21 cellular contexts compared by ENCODE assay signal in genomic region chr12:495466-495865, GRCh38. TPM values are rescaled to one million over a fixed set of nuclear protein-coding genes. Genes with fewer than 3 reads are reported as not detected.
A peak's percentile ranks its signal among the peaks of the same experiment; 100 is the strongest.
DNase-seq lines count a peak whose midpoint lies in the region; ATAC-seq, FAIRE-seq and TF ChIP-seq lines count a peak whose summit lies in the region.
"Had no signal": no experiment of that assay in that cellular context is flagged by ENCODE, and none has a peak within 500 bp of the region (broad histone marks: within the 10 kb centered on the region; RNA-seq: fewer than 3 reads in every experiment).

No MANE protein-coding gene starts in this region.

- no peak overlapping the region for H3K27ac ChIP-seq in GM12878 (ENCODE audit: control insufficient read depth, insufficient read depth)
- H3K27ac ChIP-seq in stomach = peak overlapping the region in 4 of 5 donors; percentile 1 to 55 (median 42)
- H3K27ac ChIP-seq: 22Rv1, A549, GM23248, HL-60 had no signal

- TF ChIP-seq RAD21 in GM12878 (IDR thresholded peaks at IDR 0.05; ENCODE audit: insufficient read depth, low read depth, low read length) = no peak

- 87% methylated on average over 3 of the region's 3 CpGs for WGBS in GM12878 (ENCODE audit: insufficient coverage, insufficient replicate concordance, low lambda C conversion rate, missing lambda C conversion rate)
- WGBS in stomach, 5 donors = 60 to 82% (median 81%) methylated on average over 3 of the region's 3 CpGs

- no peak for ATAC-seq in GM12878
- ATAC-seq: A549, HCT116 had no signal

- no peak overlapping the region for H2AFZ ChIP-seq in GM12878 (ENCODE audit: control insufficient read depth, low read depth, low read length)
- H2AFZ ChIP-seq: GM23248 had no signal

- POLR2A ChIA-PET in GM12878 (lab: Charles Lee) = interaction anchor here (0.6 kb wide), 1 partner anchor 11 kb away, joined by 4 read pairs; no protein-coding TSS in a partner anchor

- H3K9ac ChIP-seq in GM12878 (ENCODE audit: control insufficient read depth, insufficient read depth, low read length) = no peak overlapping the region
- H3K9ac ChIP-seq: GM23248 had no signal

- in situ Hi-C loops in GM12878 (cut with MboI) = no loop called here

- peak; percentile 26 for DNase-seq in DMS53 (lab: John Stamatoyannopoulos, UW)
- DNase-seq in DMS53 treated with DMSO at 0.1 percent for 48 hours (lab: John Stamatoyannopoulos, UW; ENCODE audit: unreplicated experiment) = no peak
- no peak for DNase-seq in GM12878 (ENCODE audit: low read depth, low spot score)
- DNase-seq in mesenteric fat pad (ENCODE audit: low spot score) = peak; percentile 51
- DNase-seq in stomach = peak; percentile 9
- DNase-seq in dedifferentiated amniotic fluid mesenchymal stem cell (ENCODE audit: extremely low spot score) = no peak
- DNase-seq in NCI-H1105 (lab: John Stamatoyannopoulos, UW) = no peak
- DNase-seq in GOT3 (lab: John Stamatoyannopoulos, UW) = no peak
- DNase-seq: AML-193; CD4-positive, alpha-beta memory T cell; GM23248; HFFc6 had no signal

- SMC1A ChIA-PET in GM12878 (lab: Charles Lee; ENCODE audit: uncharacterized antibody, unreplicated experiment) = no interaction called here

- RAD21 ChIA-PET in GM12878 (lab: Charles Lee; ENCODE audit: unreplicated experiment) = interaction anchor here (0.8 kb wide), 1 partner anchor 11 kb away, joined by 3 read pairs; no protein-coding TSS in a partner anchor

- intact Hi-C loops in GM12878 (cut with micrococcal nuclease; ENCODE audit: unreplicated experiment) = no loop called here
- intact Hi-C loops in stomach (cut with DNase I; ENCODE audit: low total_unique reads) = no loop called here

- no peaks in the 10 kb centered on the region for H3K9me3 ChIP-seq in GM12878 (replicated peaks; ENCODE audit: control insufficient read depth, insufficient read depth, low read length)
- peaks cover 0 to 8% (median 3%) of the 10 kb centered on the region in 4 donors for H3K9me3 ChIP-seq in stomach

- no peaks in the 10 kb centered on the region for H4K20me1 ChIP-seq in GM12878 (ENCODE audit: control insufficient read depth, insufficient read depth)

- peak; percentile 56 for FAIRE-seq in GM12878 (lab: Jason Lieb, UNC)
- FAIRE-seq: A549, G401.6, GM12892, GM18507, H54 had no signal

- H3K4me2 ChIP-seq in GM12878 (ENCODE audit: control insufficient read depth, insufficient read depth) = no peak overlapping the region
- H3K4me2 ChIP-seq: A549 had no signal

- TF ChIP-seq EP300 in GM12878 (IDR thresholded peaks at IDR 0.05; ENCODE audit: borderline replicate concordance in 1 of 2, control insufficient read depth in 1 of 2, low read depth in 2 of 2, low read length in 2 of 2) = no peak
- no peak for TF ChIP-seq EP300 in stomach (IDR thresholded peaks at IDR 0.05)

- CTCF ChIA-PET in GM12878 (lab: Yijun Ruan, JAX) = no interaction called here

- H3K79me2 ChIP-seq in GM12878 (ENCODE audit: control insufficient read depth, insufficient read depth, low read length) = no peaks in the 10 kb centered on the region

- TF ChIP-seq CTCF in GM12878 (IDR thresholded peaks at IDR 0.05 in 2 of 3, conservative IDR thresholded peaks at IDR 0.05 in 1 of 3; ENCODE audit: control insufficient read depth in 2 of 3, extremely low read depth in 1 of 3, insufficient read depth in 1 of 3, low read depth in 3 of 3, low read length in 3 of 3) (no peak), stomach (IDR thresholded peaks at IDR 0.05) (no peak)

- H3K4me1 ChIP-seq in GM12878 (ENCODE audit: control insufficient read depth, insufficient read depth, low read length) (no peaks in the 10 kb centered on the region), stomach (peaks cover 8 to 30% (median 20%) of the 10 kb centered on the region in 4 donors)
- H3K4me1 ChIP-seq: A549 had no signal

- H3K27me3 ChIP-seq in GM12878 (replicated peaks in 1 of 2; ENCODE audit: control insufficient read depth in 2 of 2, insufficient read depth in 2 of 2, low read length in 1 of 2) (peaks cover 3 to 5% of the 10 kb centered on the region in 2 experiments; a peak in 3 of 4 replicates), stomach (no peaks in the 10 kb centered on the region)

- H3K36me3 ChIP-seq in GM12878 (ENCODE audit: control insufficient read depth in 2 of 2, insufficient read depth in 2 of 2, low read length in 1 of 2) = no peaks in the 10 kb centered on the region
- no peaks in the 10 kb centered on the region for H3K36me3 ChIP-seq in stomach

- no TSS peak for BruUV-seq in GM12878 (replicated peaks; lab: Mats Ljungman, UMichigan)

- TF ChIP-seq POLR2A in GM12878 (IDR thresholded peaks at IDR 0.05; ENCODE audit: low read depth, low read length) (no peak), stomach (IDR thresholded peaks at IDR 0.05) (no peak)

- H3K4me3 ChIP-seq in GM12878 = no peak overlapping the region
- H3K4me3 ChIP-seq in stomach = no peak overlapping the region
- H3K4me3 ChIP-seq: A549, GM23248 had no signal

TF ChIP-seq in GM12878, 131 proteins besides CTCF, POLR2A, EP300 and RAD21 (continues in another document):
- no peak for TF ChIP-seq IRF5 (IDR thresholded peaks at IDR 0.05; ENCODE audit: borderline replicate concordance)
- TF ChIP-seq SUPT20H (IDR thresholded peaks at IDR 0.05; ENCODE audit: borderline replicate concordance, control insufficient read depth, low read depth, low read length) = no peak
- TF ChIP-seq ZNF592 (IDR thresholded peaks at IDR 0.05) = no peak
- TF ChIP-seq ZBED1 (IDR thresholded peaks at IDR 0.05; ENCODE audit: borderline replicate concordance) = no peak
- TF ChIP-seq SIX5 (IDR thresholded peaks at IDR 0.05; ENCODE audit: low read depth, low read length, severe bottlenecking) = no peak
- no peak for TF ChIP-seq NFXL1 (IDR thresholded peaks at IDR 0.05; ENCODE audit: borderline replicate concordance)
- TF ChIP-seq BHLHE40 (IDR thresholded peaks at IDR 0.05; ENCODE audit: borderline replicate concordance in 1 of 2, low read depth in 2 of 2, low read length in 1 of 2) = no peak

RNA-seq across cellular contexts. Expression of gene B4GALNT3, which starts 35.7 kb away (rescaled TPM):
- 0.06 TPM in 1 of 2 replicates, not detected in the other for total RNA-seq in GM12878 (2013; cell fraction: nucleolus; rRNA removed)
- total RNA-seq in GM12878 (2014; rRNA removed) = 3.1 and 3.6 TPM in 2 replicates
- total RNA-seq in GM12878 (2014; rRNA removed; fragmentation: Illumina TruSeq; extraction: Trizol) = 2.3 and 2.7 TPM in 2 replicates
- total RNA-seq in GM12878 (2021) = 3.1 and 3.8 TPM in 2 replicates
- 0.83 TPM for polyA plus RNA-seq in GM12878 (2011; ENCODE audit: low read depth)
- 0.01 TPM in 1 of 2 replicates, not detected in the other for polyA plus RNA-seq in GM12878 (2011; rRNA removed)
- 0.03 and 0.07 TPM in 2 replicates for polyA plus RNA-seq in GM12878 (2011; cell fraction: cytosol; rRNA removed)
- polyA plus RNA-seq in GM12878 (2011; cell fraction: nucleus; rRNA removed) = 0.04 and 0.15 TPM in 2 replicates
- polyA plus RNA-seq in GM12878 (2012) = 0.84 and 0.91 TPM in 2 replicates
- polyA plus RNA-seq in GM12878 (2014; fragmentation: Illumina TruSeq; extraction: Trizol) = 0.57 and 1.8 TPM in 2 replicates
- polyA plus RNA-seq in GM12878 (2014; fragmentation: Nextera tagmentation; extraction: Ambion mirVana) = under 1 TPM; 0.05 to 0.26 TPM
- 2.2 and 2.8 TPM in 2 replicates for polyA plus RNA-seq in GM12878 (2014; rRNA removed)
- 1 to 10 TPM; 3.8 to 4.2 TPM for polyA plus RNA-seq in GM12878 (2016; fragmentation: Nextera tagmentation; extraction: Ambion mirVana)
- 0.07 TPM in 1 of 2 replicates, not detected in the other for polyA minus RNA-seq in GM12878 (2011; rRNA and poly(A)+ RNA removed)
- not detected in 2 replicates for polyA minus RNA-seq in GM12878 (2011; cell fraction: cytosol; rRNA and poly(A)+ RNA removed)
- not detected in 2 replicates for polyA minus RNA-seq in GM12878 (2011; cell fraction: nucleus; rRNA and poly(A)+ RNA removed)
- 0.61 TPM for total RNA-seq in mesenteric fat pad
- total RNA-seq in stomach = 100 to 1,000 TPM in 3 of 5 donors, 10 to 100 TPM in 2; 63.2 to 332 (median 246) TPM
- 10 to 100 TPM; 20.8 to 42.2 (median 37.7) TPM for polyA plus RNA-seq in stomach
- total RNA-seq: HFFc6 had no signal
- polyA plus RNA-seq: BJ, GM23248 had no signal

Comparison
In these comparisons a context has a peak if more than half of its experiments do, and no peak if none do; other contexts are left out.
1. DNase-seq: peak in DMS53 (single experiment), mesenteric fat pad (single experiment) and stomach (single experiment); none in DMS53 treated with DMSO at 0.1 percent for 48 hours (single experiment), GM12878 (single experiment), dedifferentiated amniotic fluid mesenchymal stem cell (single experiment), NCI-H1105 (single experiment) and GOT3 (single experiment).
2. RNA of gene B4GALNT3, which starts 35.7 kb away (total RNA-seq): 63.2 to 332 TPM in stomach; 0.06 to 3.8 TPM in GM12878 and 0.61 TPM in mesenteric fat pad (single experiment); every median in the first group is over 10 times any median in the second.